In genomic region chr17:54353789-54354525, GRCh38 we compare ENCODE assay signal across 22 cellular contexts.
"Had no signal": no experiment of that assay in that cellular context is flagged by ENCODE, and none has a peak within 500 bp of the region (broad histone marks: within the 10 kb centered on the region; RNA-seq: fewer than 3 reads in every experiment).

No MANE protein-coding gene starts in this region.

- H3K9me3 ChIP-seq: adrenal gland, sigmoid colon had no signal

- H3K4me3 Mint-ChIP-seq: activated T-cell treated with anti-CD3 and anti-CD28 coated beads, Interleukin-2, amount 50 U/mL, for 72 hours; nephron; stimulated activated effector memory CD8-positive, alpha-beta T cell treated with anti-CD3 and anti-CD28 coated beads, Interleukin-12 subunit alpha, Interleukin-12 subunit beta, amount 100 ng/mL, for 72 hours; type B pancreatic cell had no signal

- H3K27me3 ChIP-seq: adrenal gland, sigmoid colon, stomach had no signal

- H3K79me2 ChIP-seq: parathyroid adenoma had no signal

- H3K27me3 Mint-ChIP-seq: type B pancreatic cell had no signal

- H3K36me3 ChIP-seq: adrenal gland, left ventricle myocardium inferior, sigmoid colon, stomach had no signal

- H3K27ac Mint-ChIP-seq: activated naive CD4-positive, alpha-beta T cell treated with anti-CD3 and anti-CD28 coated beads, Interleukin-2, amount 50 U/mL, for 72 hours; activated T-cell treated with anti-CD3 and anti-CD28 coated beads, Interleukin-2, amount 50 U/mL, for 72 hours; nephron; stimulated activated effector memory CD8-positive, alpha-beta T cell treated with anti-CD3 and anti-CD28 coated beads, Interleukin-12 subunit alpha, Interleukin-12 subunit beta, amount 100 ng/mL, for 72 hours; type B pancreatic cell had no signal

- H3K27ac ChIP-seq: adrenal gland, left ventricle myocardium inferior, parathyroid adenoma, sigmoid colon, stomach, VCaP had no signal

- DNase-seq: activated CD4-positive, alpha-beta T cell treated with anti-CD3 and anti-CD28 coated beads for 1 hour; activated CD8-positive, alpha-beta memory T cell treated with anti-CD3 and anti-CD28 coated beads for 24 hours; activated CD8-positive, alpha-beta memory T cell treated with anti-CD3 and anti-CD28 coated beads, Interleukin-2, amount 50 U/mL, for 48 hours; activated gamma-delta T cell treated with Interleukin-2 at 50 U/mL for 16 hours; activated T-cell treated with anti-CD3 and anti-CD28 coated beads, Interleukin-2, amount 50 U/mL, for 72 hours; adrenal gland; cerebellar nuclear complex; cortex of kidney; head of caudate nucleus; kidney; left ventricle myocardium inferior; mammary epithelial cell; midbrain; sigmoid colon; stimulated activated CD4-positive, alpha-beta T cell treated with anti-CD3 and anti-CD28 coated beads, Interleukin-4, amount 100 ng/mL, for 24 hours; stomach had no signal

- ATAC-seq: activated naive CD4-positive, alpha-beta T cell treated with anti-CD3 and anti-CD28 coated beads, Interleukin-2, amount 50 U/mL, for 72 hours; activated T-cell treated with anti-CD3 and anti-CD28 coated beads, Interleukin-2, amount 50 U/mL, for 72 hours; stimulated activated effector memory CD8-positive, alpha-beta T cell treated with anti-CD3 and anti-CD28 coated beads, Interleukin-12 subunit alpha, Interleukin-12 subunit beta, amount 100 ng/mL, for 72 hours had no signal

- H3K4me3 ChIP-seq: adrenal gland, left ventricle myocardium inferior, sigmoid colon, stomach had no signal

- H2AFZ ChIP-seq: parathyroid adenoma had no signal

- H3K9ac ChIP-seq: parathyroid adenoma had no signal

- H3K4me1 Mint-ChIP-seq: nephron; stimulated activated effector memory CD8-positive, alpha-beta T cell treated with anti-CD3 and anti-CD28 coated beads, Interleukin-12 subunit alpha, Interleukin-12 subunit beta, amount 100 ng/mL, for 72 hours had no signal

- H3K36me3 Mint-ChIP-seq: activated naive CD4-positive, alpha-beta T cell treated with anti-CD3 and anti-CD28 coated beads, Interleukin-2, amount 50 U/mL, for 72 hours; stimulated activated effector memory CD8-positive, alpha-beta T cell treated with anti-CD3 and anti-CD28 coated beads, Interleukin-12 subunit alpha, Interleukin-12 subunit beta, amount 100 ng/mL, for 72 hours; type B pancreatic cell had no signal

- H3K4me1 ChIP-seq: adrenal gland, left ventricle myocardium inferior, parathyroid adenoma, sigmoid colon, stomach had no signal
